In the genomic region with DNA sequence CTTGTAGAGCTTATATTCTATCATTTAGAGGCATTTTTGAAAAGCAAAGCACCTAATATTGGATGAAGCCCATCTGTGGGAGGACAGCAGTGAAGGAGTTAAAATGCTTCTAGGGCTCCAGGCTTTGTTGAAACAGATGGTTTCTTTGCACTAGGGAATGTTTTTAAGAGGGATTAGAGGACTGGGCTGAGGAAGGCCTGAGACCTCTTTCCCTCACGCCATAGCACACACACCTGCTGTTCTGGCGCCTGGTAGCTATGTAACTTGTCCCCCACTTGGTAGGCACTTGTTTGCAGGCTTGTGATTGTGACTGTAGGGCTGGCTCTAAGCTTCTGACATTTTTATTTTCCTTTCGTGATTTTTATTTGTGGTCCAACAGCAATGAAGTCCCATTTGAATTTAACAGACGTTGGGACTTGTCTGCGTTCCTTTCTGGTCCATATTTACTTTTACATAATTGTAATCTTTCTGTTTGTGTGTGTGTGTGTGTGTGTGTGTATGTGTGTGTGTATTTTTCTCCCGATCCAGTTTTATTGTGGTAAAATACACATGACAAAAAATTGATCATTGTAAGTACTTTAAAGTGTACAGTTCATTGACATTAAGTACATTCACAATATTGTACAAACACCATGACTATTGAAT, we compare ENCODE assay signal across 12 cellular contexts. TPM values are rescaled to one million over a fixed set of nuclear protein-coding genes. Genes with fewer than 3 reads are reported as not detected.
A peak's percentile ranks its signal among the peaks of the same experiment; 100 is the strongest.
DNase-seq lines count a peak whose midpoint lies in the region; TF ChIP-seq lines count a peak whose summit lies in the region.
"Had no signal": no experiment of that assay in that cellular context is flagged by ENCODE, and none has a peak within 500 bp of the region (broad histone marks: within the 10 kb centered on the region; RNA-seq: fewer than 3 reads in every experiment).

No MANE protein-coding gene starts in this region.

- H3K27me3 Mint-ChIP-seq in progenitor cell of endocrine pancreas: no peaks in the 10 kb centered on the region

- peak overlapping the region; percentile 82 for H3K27ac Mint-ChIP-seq in progenitor cell of endocrine pancreas
- H3K27ac Mint-ChIP-seq: T-helper 1 cell treated with Interleukin-12 subunit alpha and Interleukin-12 subunit beta and Interleukin-4 antibody, amounts not matched to agents 30 μg/mL and 1 μg/mL, for 36 hours had no signal

- DNase-seq in G401 (ENCODE audit: low spot score) (peak; percentile 87), NCI-H2171 (lab: John Stamatoyannopoulos, UW) (peak; percentile 84), cerebellum (ENCODE audit: low spot score) (peak; percentile 63), progenitor cell of endocrine pancreas (ENCODE audit: low spot score, unreplicated experiment) (no peak), OCI-M1 (lab: John Stamatoyannopoulos, UW) (no peak), A172 (ENCODE audit: low spot score) (no peak)
- no peak for DNase-seq in stimulated activated CD4-positive, alpha-beta T cell treated with anti-CD3 and anti-CD28 coated beads, Interleukin-4, amount 100 ng/mL, for 4 hours
- no peak for DNase-seq in activated T-cell treated with anti-CD3 and anti-CD28 coated beads, Interleukin-2, amount 50 U/mL, for 48 hours
- DNase-seq: activated T-cell treated with anti-CD3 and anti-CD28 coated beads, Interleukin-2, amount 50 U/mL, for 4 hours; colonic mucosa; DND-41 had no signal

- no peaks in the 10 kb centered on the region for H3K36me3 Mint-ChIP-seq in progenitor cell of endocrine pancreas (ENCODE audit: insufficient read depth)

- in situ Hi-C loops in G401 (cut with HindIII; ENCODE audit: low sequenced_read_pairs): no loop called here

- peak overlapping the region; percentile 40 for H3K4me3 Mint-ChIP-seq in progenitor cell of endocrine pancreas (ENCODE audit: low read depth)
- H3K4me3 Mint-ChIP-seq: activated T-cell treated with anti-CD3 and anti-CD28 coated beads, Interleukin-2, amount 50 U/mL, for 4 hours; T-helper 1 cell treated with Interleukin-12 subunit alpha and Interleukin-12 subunit beta and Interleukin-4 antibody, amounts not matched to agents 30 μg/mL and 1 μg/mL, for 36 hours had no signal

- H3K9me3 Mint-ChIP-seq in progenitor cell of endocrine pancreas (ENCODE audit: low read depth): no peaks in the 10 kb centered on the region
- H3K9me3 Mint-ChIP-seq: activated T-cell treated with anti-CD3 and anti-CD28 coated beads, Interleukin-2, amount 50 U/mL, for 4 hours; T-helper 1 cell treated with Interleukin-12 subunit alpha and Interleukin-12 subunit beta and Interleukin-4 antibody, amounts not matched to agents 30 μg/mL and 1 μg/mL, for 36 hours had no signal

- TF ChIP-seq CTCF in progenitor cell of endocrine pancreas (IDR thresholded peaks at IDR 0.05; ENCODE audit: unreplicated experiment): no peak

- peaks cover 54% of the 10 kb centered on the region for H3K4me1 Mint-ChIP-seq in progenitor cell of endocrine pancreas (ENCODE audit: low read depth)

RNA-seq across cellular contexts. Expression of a gene that starts 33.6 kb away (rescaled TPM):
- 89.7 and 134 TPM in 2 replicates for total RNA-seq in G401 (2014; rRNA removed; shearing (Covaris generic))
- 417 TPM for total RNA-seq in cerebellum
- total RNA-seq in progenitor cell of endocrine pancreas: 241 and 285 TPM in 2 replicates
- 196 and 256 TPM in 2 replicates for total RNA-seq in A172 (2014; rRNA removed; shearing (Covaris generic))

Comparison
In these comparisons a context has a peak if more than half of its experiments do, and no peak if none do; other contexts are left out.
1. DNase-seq: peak in G401 (single experiment), NCI-H2171 (single experiment) and cerebellum (single experiment); none in progenitor cell of endocrine pancreas (single experiment), stimulated activated CD4-positive, alpha-beta T cell treated with anti-CD3 and anti-CD28 coated beads, Interleukin-4, amount 100 ng/mL, for 4 hours (0 of 2), activated T-cell treated with anti-CD3 and anti-CD28 coated beads, Interleukin-2, amount 50 U/mL, for 48 hours (0 of 2), OCI-M1 (single experiment) and A172 (single experiment).